ENCODE assay signal across 12 cellular contexts in the genomic region with DNA sequence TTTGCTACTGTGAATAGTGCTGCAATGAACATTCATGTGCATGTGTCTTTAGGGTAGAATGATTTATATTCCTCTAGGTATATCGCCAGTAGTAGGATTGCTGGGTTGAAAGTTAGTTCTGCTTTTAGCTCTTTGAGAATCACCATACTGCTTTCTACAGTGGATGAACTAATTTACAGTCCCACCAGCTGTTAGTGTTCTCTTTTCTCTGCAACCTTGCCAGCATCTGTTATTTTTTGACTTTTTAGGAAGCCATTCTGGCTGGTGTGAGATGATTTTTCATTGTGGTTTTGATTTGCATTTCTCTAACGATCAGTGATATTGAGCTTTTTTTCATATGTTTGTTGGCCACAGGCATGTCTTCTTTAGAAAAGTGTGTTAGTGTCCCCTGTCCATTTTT. TPM values are rescaled to one million over a fixed set of nuclear protein-coding genes. Genes with fewer than 3 reads are reported as not detected.
A peak's percentile ranks its signal among the peaks of the same experiment; 100 is the strongest.
DNase-seq lines count a peak whose midpoint lies in the region; ATAC-seq and TF ChIP-seq lines count a peak whose summit lies in the region.
"Had no signal": no experiment of that assay in that cellular context is flagged by ENCODE, and none has a peak within 500 bp of the region (broad histone marks: within the 10 kb centered on the region; RNA-seq: fewer than 3 reads in every experiment).

No MANE protein-coding gene starts in this region.

- H3K9me3 ChIP-seq in breast epithelium (peaks cover 0 to 20% of the 10 kb centered on the region in 2 donors), MM.1S (replicated peaks; ENCODE audit: insufficient read depth, low read length) (no peaks in the 10 kb centered on the region), mammary epithelial cell (replicated peaks; ENCODE audit: insufficient read depth, low read length) (no peaks in the 10 kb centered on the region)

- dilution Hi-C loops in mammary epithelial cell (cut with HindIII; ENCODE audit: low sequenced_read_pairs): no loop called here

- peak; percentile 36 for DNase-seq in GM06990 (ENCODE audit: extremely low read depth, insufficient read length)
- no peak for DNase-seq in stimulated activated naive CD4-positive, alpha-beta T cell treated with Interleukin-2 at 50 U/mL for 16 hours (lab: John Stamatoyannopoulos, UW)
- no peak for DNase-seq in breast epithelium (ENCODE audit: low spot score in 2 of 2)
- no peak for DNase-seq in MM.1S
- DNase-seq in mammary epithelial cell: no peak
- DNase-seq: aorta, hippocampal formation, NCI-H2081 treated with DMSO at 0.1 percent for 48 hours had no signal

- H3F3A ChIP-seq in MM.1S (ENCODE audit: insufficient read depth, low read length): no peaks in the 10 kb centered on the region

- H3K4me3 ChIP-seq in GM06990 (replicated peaks; ENCODE audit: low read depth, low read length) (no peak overlapping the region), breast epithelium (no peak overlapping the region), MM.1S (ENCODE audit: low read length) (no peak overlapping the region), mammary epithelial cell (replicated peaks in 1 of 3; ENCODE audit: insufficient read depth in 1 of 3, low read depth in 2 of 3, low read length in 3 of 3) (no peak overlapping the region)

- no peak for TF ChIP-seq CTCF in GM06990 (IDR thresholded peaks at IDR 0.05; ENCODE audit: insufficient read depth, low read length, poor library complexity, severe bottlenecking)
- no peak for TF ChIP-seq CTCF in breast epithelium (IDR thresholded peaks at IDR 0.05)
- TF ChIP-seq CTCF in MM.1S (IDR thresholded peaks at IDR 0.05; ENCODE audit: low read length): no peak
- no peak for TF ChIP-seq CTCF in mammary epithelial cell (conservative IDR thresholded peaks at IDR 0.05 in 1 of 2, IDR thresholded peaks at IDR 0.05 in 1 of 2; ENCODE audit: extremely low read depth in 1 of 2, insufficient read depth in 1 of 2, low read depth in 1 of 2, low read length in 2 of 2)

- WGBS in mammary epithelial cell (ENCODE audit: low coverage, missing lambda C conversion rate): 61% methylated on average over 2 of the region's 2 CpGs

- H3K27me3 ChIP-seq in GM06990 (replicated peaks; ENCODE audit: control insufficient read depth, insufficient read depth, low read length) (no peaks in the 10 kb centered on the region), breast epithelium (no peaks in the 10 kb centered on the region), MM.1S (replicated peaks; ENCODE audit: insufficient read depth, low read length) (no peaks in the 10 kb centered on the region), mammary epithelial cell (ENCODE audit: insufficient read depth, low read length) (no peaks in the 10 kb centered on the region)

- H3K9ac ChIP-seq in MM.1S (ENCODE audit: low read length) (no peak overlapping the region), mammary epithelial cell (ENCODE audit: insufficient read depth, low read length) (no peak overlapping the region)

- no peaks in the 10 kb centered on the region for H3K4me1 ChIP-seq in breast epithelium
- H3K4me1 ChIP-seq in MM.1S (ENCODE audit: low read length): no peaks in the 10 kb centered on the region
- no peaks in the 10 kb centered on the region for H3K4me1 ChIP-seq in mammary epithelial cell (ENCODE audit: insufficient read depth, low read length)

- no peaks in the 10 kb centered on the region for H4K20me1 ChIP-seq in MM.1S (ENCODE audit: insufficient read depth, low read length)
- no peaks in the 10 kb centered on the region for H4K20me1 ChIP-seq in mammary epithelial cell (ENCODE audit: insufficient read depth, low read length)

- H2AFZ ChIP-seq in MM.1S (ENCODE audit: low read length) (no peak overlapping the region), mammary epithelial cell (ENCODE audit: low read depth, low read length) (no peak overlapping the region)

- H3K9me2 ChIP-seq in MM.1S (replicated peaks; ENCODE audit: insufficient read depth, low read length): no peaks in the 10 kb centered on the region

- no peaks in the 10 kb centered on the region for H3K79me2 ChIP-seq in MM.1S (ENCODE audit: low read length)
- H3K79me2 ChIP-seq in mammary epithelial cell (ENCODE audit: insufficient read depth, low read length): no peaks in the 10 kb centered on the region

- ATAC-seq in GM19351 (IDR thresholded peaks at IDR 0.05; ENCODE audit: unreplicated experiment) (peak; percentile 52), HG02759 (IDR thresholded peaks at IDR 0.05; ENCODE audit: unreplicated experiment) (peak; percentile 33), HG03439 (IDR thresholded peaks at IDR 0.05; ENCODE audit: unreplicated experiment) (peak; percentile 44)

- CTCF ChIA-PET in mammary epithelial cell (lab: Charles Lee; ENCODE audit: low non-redundant PET): no interaction called here

- H3K4me2 ChIP-seq in MM.1S (ENCODE audit: low read depth, low read length) (no peak overlapping the region), mammary epithelial cell (ENCODE audit: insufficient read depth, low read depth, low read length) (no peak overlapping the region)

- no peaks in the 10 kb centered on the region for H3K36me3 ChIP-seq in GM06990 (ENCODE audit: control insufficient read depth, insufficient read depth, low read length)
- H3K36me3 ChIP-seq in breast epithelium: no peaks in the 10 kb centered on the region
- H3K36me3 ChIP-seq in MM.1S (replicated peaks; ENCODE audit: insufficient read depth, low read length): no peaks in the 10 kb centered on the region
- no peaks in the 10 kb centered on the region for H3K36me3 ChIP-seq in mammary epithelial cell (ENCODE audit: insufficient read depth, low read length)

- intact Hi-C loops in breast epithelium (cut with DNase I; ENCODE audit: low total_unique reads): no loop called here
- intact Hi-C loops in mammary epithelial cell (cut with micrococcal nuclease): no loop called here

- TF ChIP-seq POLR2A in breast epithelium (IDR thresholded peaks at IDR 0.05): no peak

- no TSS peak for BruUV-seq in mammary epithelial cell (replicated peaks; lab: Mats Ljungman, UMichigan)

- no peak overlapping the region for H3K27ac ChIP-seq in breast epithelium
- no peak overlapping the region for H3K27ac ChIP-seq in MM.1S (ENCODE audit: low read length)
- no peak overlapping the region for H3K27ac ChIP-seq in mammary epithelial cell (ENCODE audit: insufficient read depth, low read depth, low read length)

- in situ Hi-C loops in mammary epithelial cell (cut with MboI; ENCODE audit: low sequenced_read_pairs in 2 of 2): loop anchor here (10.0 to 25.0 kb wide), 2 partner anchors 395 to 633 kb away; no protein-coding TSS in a partner anchor

RNA-seq across cellular contexts. Expression of gene PLG, which starts 40.0 kb away (rescaled TPM):
- total RNA-seq in breast epithelium (not detected), mammary epithelial cell (not detected)
- polyA plus RNA-seq in mammary epithelial cell: not detected
- not detected for polyA minus RNA-seq in mammary epithelial cell
- total RNA-seq: aorta, urinary bladder had no signal
